Comparison of ENCODE assay signal across 16 cellular contexts in genomic region chr6:107396226-107396625, GRCh38.
DNase-seq lines count a peak whose midpoint lies in the region; ATAC-seq, FAIRE-seq and TF ChIP-seq lines count a peak whose summit lies in the region.
"Had no signal": no experiment of that assay in that cellular context is flagged by ENCODE, and none has a peak within 500 bp of the region (broad histone marks: within the 10 kb centered on the region; RNA-seq: fewer than 3 reads in every experiment).

No MANE protein-coding gene starts in this region.

- TF ChIP-seq CTCF in right lobe of liver (IDR thresholded peaks at IDR 0.05) (no peak), HepG2 (CRISPR knock-in tag; IDR thresholded peaks at IDR 0.05) (no peak), VCaP (conservative IDR thresholded peaks at IDR 0.05) (no peak), right atrium auricular region (IDR thresholded peaks at IDR 0.05) (no peak), GM20000 (IDR thresholded peaks at IDR 0.05; ENCODE audit: extremely low read depth, missing control alignments) (no peak)

- H3K36me3 ChIP-seq in right lobe of liver (no peaks in the 10 kb centered on the region), HepG2 (replicated peaks in 1 of 2; ENCODE audit: control insufficient read depth in 1 of 2, insufficient read depth in 2 of 2, low read length in 2 of 2) (peaks cover 0 to 1% of the 10 kb centered on the region in 2 experiments; a peak in 3 of 5 replicates), right atrium auricular region (no peaks in the 10 kb centered on the region)
- H3K36me3 ChIP-seq: HAP-1 had no signal

- TF ChIP-seq EP300 in HepG2 (IDR thresholded peaks at IDR 0.05; ENCODE audit: low read depth in 2 of 2, low read length in 2 of 2) (no peak), HepG2 (CRISPR knock-in tag; IDR thresholded peaks at IDR 0.05; ENCODE audit: borderline replicate concordance) (no peak)

- CTCF ChIA-PET in HepG2 (lab: Yijun Ruan, JAX; ENCODE audit: low intra/inter-chr PET ratio, low total read pairs) = no interaction called here

- H2AFZ ChIP-seq in HepG2 (ENCODE audit: low read length) = no peak overlapping the region
- H2AFZ ChIP-seq: GM23248 had no signal

- H3K4me1 ChIP-seq in right lobe of liver = no peaks in the 10 kb centered on the region
- 0 out of 2 replicates have a peak, but pooled peaks cover 8% of the 10 kb centered on the region for H3K4me1 ChIP-seq in HepG2 (ENCODE audit: insufficient read depth, low read length)
- H3K4me1 ChIP-seq in right atrium auricular region = no peaks in the 10 kb centered on the region
- H3K4me1 ChIP-seq: BLaER1, HAP-1 had no signal

- H3K4me3 ChIP-seq in right lobe of liver = no peak overlapping the region
- no peak overlapping the region for H3K4me3 ChIP-seq in HepG2 (replicated peaks in 1 of 3; ENCODE audit: insufficient read depth in 1 of 3, low read depth in 2 of 3, low read length in 3 of 3)
- no peak overlapping the region for H3K4me3 ChIP-seq in right atrium auricular region
- H3K4me3 ChIP-seq: BLaER1, GM23248, HAP-1 had no signal

- no peaks in the 10 kb centered on the region for H4K20me1 ChIP-seq in HepG2 (ENCODE audit: insufficient read depth, low read length)
- H4K20me1 ChIP-seq: BLaER1 had no signal

- H3K9me3 ChIP-seq in right lobe of liver = no peaks in the 10 kb centered on the region
- peaks cover 5% of the 10 kb centered on the region; the same call in 1 of the 2 replicates for H3K9me3 ChIP-seq in HepG2 (ENCODE audit: low read length)
- H3K9me3 ChIP-seq in right atrium auricular region = peaks cover 0 to 24% of the 10 kb centered on the region in 2 donors
- H3K9me3 ChIP-seq: HAP-1 had no signal

- H3K4me2 ChIP-seq in HepG2 (ENCODE audit: low read depth, low read length) = no peak overlapping the region
- H3K4me2 ChIP-seq: BLaER1 had no signal

- H3K79me2 ChIP-seq in HepG2 (ENCODE audit: insufficient read depth, low read length) = no peaks in the 10 kb centered on the region

- in situ Hi-C loops in HepG2 (cut with HindIII; ENCODE audit: extremely low pct_ligation_motif_present, low pct_unique_long_range_greater_than_20kb) = no loop called here

- intact Hi-C loops in right lobe of liver (cut with DNase I) (no loop called here), HepG2 (cut with micrococcal nuclease; ENCODE audit: unreplicated experiment) (loop anchor here (5.0 kb wide), 1 partner anchor 336 kb away; no protein-coding TSS in a partner anchor)

- no peak overlapping the region for H3K9ac ChIP-seq in HepG2 (ENCODE audit: insufficient read depth, low read depth, low read length)
- H3K9ac ChIP-seq: BLaER1, GM23248 had no signal

- no peak for TF ChIP-seq POLR2A in right lobe of liver (IDR thresholded peaks at IDR 0.05)
- TF ChIP-seq POLR2A in HepG2 (IDR thresholded peaks at IDR 0.05; ENCODE audit: insufficient read depth in 1 of 2, low read depth in 2 of 2, low read length in 2 of 2) = no peak

- DNase-seq in right lobe of liver (no peak), HepG2 (ENCODE audit: low spot score) (no peak), left lobe of liver (ENCODE audit: low spot score) (no peak), GDM1 (lab: John Stamatoyannopoulos, UW) (no peak), right atrium auricular region (ENCODE audit: low spot score) (no peak), GM20000 (ENCODE audit: low spot score) (no peak)
- DNase-seq: 8988T; CD4-positive, alpha-beta memory T cell; DMS153; DMS79 treated with DMSO at 0.1 percent for 48 hours; GM23248 had no signal

- ATAC-seq in right lobe of liver (peak in 3 of 4 donors; percentile 41 to 67 (median 57)), HepG2 (no peak), left lobe of liver (peak; percentile 54)

- H3K27me3 ChIP-seq in right lobe of liver (no peaks in the 10 kb centered on the region), HepG2 (ENCODE audit: control insufficient read depth in 1 of 2, insufficient read depth in 2 of 2, low read length in 2 of 2) (no peaks in the 10 kb centered on the region), right atrium auricular region (no peaks in the 10 kb centered on the region)
- H3K27me3 ChIP-seq: BLaER1 had no signal

- TF ChIP-seq RAD21 in HepG2 (CRISPR knock-in tag; IDR thresholded peaks at IDR 0.05) = no peak

- BruUV-seq in HepG2 (replicated peaks; lab: Mats Ljungman, UMichigan) = no TSS peak

- no peak overlapping the region for H3K27ac ChIP-seq in right lobe of liver
- H3K27ac ChIP-seq in HepG2 (ENCODE audit: extremely low read length, insufficient read depth, low read length) = no peak overlapping the region
- H3K27ac ChIP-seq in VCaP = peak overlapping the region; percentile 79
- no peak overlapping the region for H3K27ac ChIP-seq in right atrium auricular region
- H3K27ac ChIP-seq: BLaER1, GM23248 had no signal

- no peak for FAIRE-seq in HepG2 (lab: Jason Lieb, UNC)
- FAIRE-seq: GM12891, GM18507 had no signal

- WGBS in right lobe of liver (ENCODE audit: insufficient coverage, low coverage, low lambda C conversion rate, missing lambda C conversion rate) = 73% methylated on average over 2 of the region's 2 CpGs
- WGBS in HepG2 (ENCODE audit: low lambda C conversion rate) = 98% methylated on average over 2 of the region's 2 CpGs

- POLR2A ChIA-PET in HepG2 (lab: Yijun Ruan, JAX) = no interaction called here

TF ChIP-seq in HepG2, 621 proteins besides CTCF, POLR2A, EP300 and RAD21 (continues in another document):
- TF ChIP-seq AFF4 (CRISPR knock-in tag; IDR thresholded peaks at IDR 0.05) (no peak), ZNF343 (CRISPR knock-in tag; IDR thresholded peaks at IDR 0.05) (no peak), GABPB1 (CRISPR knock-in tag; IDR thresholded peaks at IDR 0.05) (no peak), TCF12 (IDR thresholded peaks at IDR 0.05) (no peak), TCF12 (CRISPR knock-in tag; IDR thresholded peaks at IDR 0.05) (no peak), ZSCAN31 (CRISPR knock-in tag; IDR thresholded peaks at IDR 0.05; ENCODE audit: low read depth) (no peak), IRF2 (CRISPR knock-in tag; IDR thresholded peaks at IDR 0.05) (no peak)
- TF ChIP-seq, protein P1, sequence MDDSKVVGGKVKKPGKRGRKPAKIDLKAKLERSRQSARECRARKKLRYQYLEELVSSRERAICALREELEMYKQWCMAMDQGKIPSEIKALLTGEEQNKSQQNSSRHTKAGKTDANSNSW (CRISPR knock-in tag; IDR thresholded peaks at IDR 0.05; ENCODE audit: borderline replicate concordance) = no peak
- TF ChIP-seq, protein P2, sequence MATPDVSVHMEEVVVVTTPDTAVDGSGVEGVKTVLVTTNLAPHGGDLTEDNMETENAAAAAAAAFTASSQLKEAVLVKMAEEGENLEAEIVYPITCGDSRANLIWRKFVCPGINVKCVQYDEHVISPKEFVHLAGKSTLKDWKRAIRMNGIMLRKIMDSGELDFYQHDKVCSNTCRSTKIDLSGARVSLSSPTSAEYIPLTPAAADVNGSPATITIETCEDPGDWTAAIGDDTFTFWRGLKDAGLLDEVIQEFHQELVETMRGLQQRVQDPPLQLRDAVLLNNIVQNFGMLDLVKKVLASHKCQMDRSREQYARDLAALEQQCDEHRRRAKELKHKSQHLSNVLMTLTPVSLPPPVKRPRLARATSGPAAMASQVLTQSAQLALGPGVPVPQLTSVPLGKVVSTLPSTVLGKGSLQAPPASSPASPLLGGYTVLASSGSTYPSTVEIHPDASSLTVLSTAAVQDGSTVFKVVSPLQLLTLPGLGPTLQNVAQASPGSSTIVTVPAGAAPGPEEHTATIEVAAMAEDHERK (CRISPR knock-in tag; IDR thresholded peaks at IDR 0.05; ENCODE audit: low read depth) = no peak
